Comparison of ENCODE assay signal across 19 cellular contexts in genomic region chr6:91241946-91242613, GRCh38.
"Had no signal": no experiment of that assay in that cellular context is flagged by ENCODE, and none has a peak within 500 bp of the region (broad histone marks: within the 10 kb centered on the region; RNA-seq: fewer than 3 reads in every experiment).

No MANE protein-coding gene starts in this region.

- H3K27ac ChIP-seq: SJSA1 had no signal

- H3K9me3 ChIP-seq: SJSA1 had no signal

- H3K27me3 ChIP-seq: SJSA1 had no signal

- H3K4me3 ChIP-seq: SJSA1 had no signal

- DNase-seq: activated CD4-positive, alpha-beta T cell treated with anti-CD3 and anti-CD28 coated beads for 4 hours; activated CD8-positive, alpha-beta memory T cell treated with anti-CD3 and anti-CD28 coated beads, Interleukin-2, amount 50 U/mL, for 4 hours; activated CD8-positive, alpha-beta T cell treated with anti-CD3 and anti-CD28 coated beads for 36 hours; activated gamma-delta T cell treated with Interleukin-2 at 50 U/mL for 16 hours; activated naive CD4-positive, alpha-beta T cell treated with anti-CD3 and anti-CD28 coated beads, Interleukin-2, amount 10 ng/mL, durations not matched to agents 7 days and 5 days; activated naive CD8-positive, alpha-beta T cell treated with anti-CD3 and anti-CD28 coated beads for 36 hours; activated T-cell treated with anti-CD3 and anti-CD28 coated beads, Interleukin-2, amount 50 U/mL, for 72 hours; cerebellar nuclear complex; NCI-H1105 treated with DMSO at 0.1 percent for 48 hours; NCI-H1436 treated with DMSO at 0.1 percent for 48 hours; NCI-H187; NCI-H2081; NCI-H2171; NCI-H2227 treated with DMSO at 0.1 percent for 48 hours; NCI-H510A; PC-3; SHP77; SW 1271 had no signal

- H3K4me1 ChIP-seq: SJSA1 had no signal

- H3K36me3 ChIP-seq: SJSA1 had no signal
